Comparison of ENCODE assay signal across 8 cellular contexts in genomic region chrX:30141966-30142365, GRCh38.
DNase-seq lines count a peak whose midpoint lies in the region; ATAC-seq and TF ChIP-seq lines count a peak whose summit lies in the region.

No MANE protein-coding gene starts in this region.

- TF ChIP-seq CTCF in omental fat pad (IDR thresholded peaks at IDR 0.05): no peak

- no peaks in the 10 kb centered on the region for H3K9me3 ChIP-seq in SK-N-MC (ENCODE audit: low read depth, low read length)

- no peaks in the 10 kb centered on the region for H3K36me3 Mint-ChIP-seq in stimulated activated effector memory CD8-positive, alpha-beta T cell treated with anti-CD3 and anti-CD28 coated beads, Interleukin-12 subunit alpha, Interleukin-12 subunit beta, amount 100 ng/mL, for 72 hours

- H3K9me3 Mint-ChIP-seq in stimulated activated effector memory CD8-positive, alpha-beta T cell treated with anti-CD3 and anti-CD28 coated beads, Interleukin-12 subunit alpha, Interleukin-12 subunit beta, amount 100 ng/mL, for 72 hours: peaks cover 8% of the 10 kb centered on the region

- H3K4me3 ChIP-seq in SK-N-MC: no peak overlapping the region

- H3K9ac ChIP-seq in SK-N-MC (ENCODE audit: insufficient read length): no peak overlapping the region

- no peak overlapping the region for H3K27ac Mint-ChIP-seq in stimulated activated effector memory CD8-positive, alpha-beta T cell treated with anti-CD3 and anti-CD28 coated beads, Interleukin-12 subunit alpha, Interleukin-12 subunit beta, amount 100 ng/mL, for 72 hours

- H3K4me3 Mint-ChIP-seq in stimulated activated effector memory CD8-positive, alpha-beta T cell treated with anti-CD3 and anti-CD28 coated beads, Interleukin-12 subunit alpha, Interleukin-12 subunit beta, amount 100 ng/mL, for 72 hours: no peak overlapping the region

- no peaks in the 10 kb centered on the region for H3K36me3 ChIP-seq in SK-N-MC (ENCODE audit: insufficient read depth, low read length)

- DNase-seq in DMS53 treated with DMSO at 0.1 percent for 48 hours (lab: John Stamatoyannopoulos, UW; ENCODE audit: unreplicated experiment) (peak; percentile 46), HT-29 (ENCODE audit: low spot score) (peak; percentile 36), SK-N-MC (ENCODE audit: low read depth, low spot score) (peak; percentile 53), iris pigment epithelial cell (ENCODE audit: low read depth) (peak; percentile 65), NCI-H187 treated with DMSO at 0.1 percent for 48 hours (lab: John Stamatoyannopoulos, UW) (no peak), omental fat pad (ENCODE audit: low spot score) (no peak)
- DNase-seq in stimulated activated effector memory CD8-positive, alpha-beta T cell treated with anti-CD3 and anti-CD28 coated beads, Interleukin-12 subunit alpha, Interleukin-12 subunit beta, amount 100 ng/mL, for 72 hours (ENCODE audit: low spot score in 2 of 2): no peak

- no peak overlapping the region for H3K27ac ChIP-seq in SK-N-MC

- ATAC-seq in GM19395 (IDR thresholded peaks at IDR 0.05; ENCODE audit: unreplicated experiment) (peak; percentile 90), omental fat pad (ENCODE audit: low FRiP score) (no peak)
- no peak for ATAC-seq in stimulated activated effector memory CD8-positive, alpha-beta T cell treated with anti-CD3 and anti-CD28 coated beads, Interleukin-12 subunit alpha, Interleukin-12 subunit beta, amount 100 ng/mL, for 72 hours

- no peaks in the 10 kb centered on the region for H3K4me1 Mint-ChIP-seq in stimulated activated effector memory CD8-positive, alpha-beta T cell treated with anti-CD3 and anti-CD28 coated beads, Interleukin-12 subunit alpha, Interleukin-12 subunit beta, amount 100 ng/mL, for 72 hours

Comparison
In these comparisons a context has a peak if more than half of its experiments do, and no peak if none do; other contexts are left out.
1. DNase-seq: peak in DMS53 treated with DMSO at 0.1 percent for 48 hours (single experiment), HT-29 (single experiment), SK-N-MC (single experiment) and iris pigment epithelial cell (single experiment); none in NCI-H187 treated with DMSO at 0.1 percent for 48 hours (single experiment), omental fat pad (single experiment) and stimulated activated effector memory CD8-positive, alpha-beta T cell treated with anti-CD3 and anti-CD28 coated beads, Interleukin-12 subunit alpha, Interleukin-12 subunit beta, amount 100 ng/mL, for 72 hours (0 of 2).